In genomic region chr7:128361463-128362441, GRCh38 we compare ENCODE assay signal across 8 cellular contexts. TPM values are rescaled to one million over a fixed set of nuclear protein-coding genes. Genes with fewer than 3 reads are reported as not detected.
DNase-seq lines count a peak whose midpoint lies in the region; ATAC-seq and TF ChIP-seq lines count a peak whose summit lies in the region.

Gene PRRT4 (minus strand): TSS chr7:128361690.

- peaks cover 28 to 73% (median 57%) of the 10 kb centered on the region in 5 donors for H3K27me3 Mint-ChIP-seq in naive thymus-derived CD8-positive, alpha-beta T cell

- POLR2A ChIA-PET in naive thymus-derived CD8-positive, alpha-beta T cell (lab: Charles Lee), result no interaction called here

- H3K4me1 Mint-ChIP-seq in naive thymus-derived CD8-positive, alpha-beta T cell, result peaks cover 13 to 23% (median 16%) of the 10 kb centered on the region in 4 donors

- H3K27me3 ChIP-seq in esophagus squamous epithelium (peaks cover 0 to 73% (median 0%) of the 10 kb centered on the region in 4 donors), uterus (no peaks in the 10 kb centered on the region)

- H3K36me3 Mint-ChIP-seq in naive thymus-derived CD8-positive, alpha-beta T cell, result no peaks in the 10 kb centered on the region

- TF ChIP-seq CTCF in esophagus squamous epithelium (IDR thresholded peaks at IDR 0.05), result peak in 2 of 6 experiments; percentile 4 to 24
- no peak for TF ChIP-seq CTCF in uterus (IDR thresholded peaks at IDR 0.05)

- H3K4me1 ChIP-seq in esophagus squamous epithelium (peaks cover 16 to 40% (median 16%) of the 10 kb centered on the region in 3 donors), uterus (peaks cover 0 to 4% of the 10 kb centered on the region in 2 donors)

- no peaks in the 10 kb centered on the region for H3K9me3 Mint-ChIP-seq in naive thymus-derived CD8-positive, alpha-beta T cell

- H3K4me3 ChIP-seq in esophagus squamous epithelium (peak within 1 kb of the TSS; percentile 36 to 72 (median 52)), uterus (peak within 1 kb of the TSS; percentile 29 to 53)

- intact Hi-C loops in esophagus squamous epithelium (cut with DNase I), result no loop called here
- intact Hi-C loops in uterus (cut with DNase I; ENCODE audit: low total_unique reads), result no loop called here

- WGBS in esophagus squamous epithelium, 2 donors, result 3 to 5% methylated on average over 10 to 11 of the region's 84 CpGs

- DNase-seq in NCI-H2107 treated with DMSO at 0.1 percent for 48 hours (lab: John Stamatoyannopoulos, UW; ENCODE audit: unreplicated experiment), result peak; percentile 10
- no peak for DNase-seq in NCI-H2107 (lab: John Stamatoyannopoulos, UW)
- DNase-seq in NCI-H2171 (lab: John Stamatoyannopoulos, UW), result peak; percentile 59
- DNase-seq in activated CD8-positive, alpha-beta memory T cell treated with anti-CD3 and anti-CD28 coated beads, Interleukin-2, amount 50 U/mL, for 48 hours, result peak; percentile 63
- DNase-seq in esophagus squamous epithelium (lab: John Stamatoyannopoulos, UW), result no peak
- peak in 8 of 10 donors; percentile 30 to 77 (median 46) for DNase-seq in naive thymus-derived CD8-positive, alpha-beta T cell
- peak in 1 of 2 donors; percentile 33 for DNase-seq in uterus
- DNase-seq in amniotic stem cell (lab: John Stamatoyannopoulos, UW), result no peak

- peak; percentile 81 for ATAC-seq in naive thymus-derived CD8-positive, alpha-beta T cell

- peak within 1 kb of the TSS in 8 of 10 donors; percentile 12 to 85 (median 54) for H3K27ac Mint-ChIP-seq in naive thymus-derived CD8-positive, alpha-beta T cell

- peak within 1 kb of the TSS in 3 of 4 donors; percentile 32 to 39 (median 37) for H3K27ac ChIP-seq in esophagus squamous epithelium
- no peak within 1 kb of the TSS for H3K27ac ChIP-seq in uterus

- H3K9me3 ChIP-seq in esophagus squamous epithelium (no peaks in the 10 kb centered on the region), uterus (no peaks in the 10 kb centered on the region)

- TF ChIP-seq POLR2A in esophagus squamous epithelium (IDR thresholded peaks at IDR 0.05) (no peak), uterus (IDR thresholded peaks at IDR 0.05) (no peak)

- H3K4me3 Mint-ChIP-seq in naive thymus-derived CD8-positive, alpha-beta T cell, result peak within 1 kb of the TSS; percentile 78 to 94 (median 86)

- H3K36me3 ChIP-seq in esophagus squamous epithelium (no peaks in the 10 kb centered on the region), uterus (no peaks in the 10 kb centered on the region)

RNA-seq across cellular contexts. Expression of gene PRRT4, which starts in this region (rescaled TPM):
- 1 to 10 TPM in 3 of 4 donors, under 1 TPM in 1; 0.38 to 1.9 (median 1.5) TPM for total RNA-seq in esophagus squamous epithelium
- total RNA-seq in naive thymus-derived CD8-positive, alpha-beta T cell, result under 1 TPM; 0.82 to 0.96 TPM
- under 1 TPM; 0.07 to 0.34 (median 0.19) TPM for polyA plus RNA-seq in naive thymus-derived CD8-positive, alpha-beta T cell
- 1 to 10 TPM in 2 of 4 donors, not detected in 2; 1.3 to 1.7 TPM for total RNA-seq in uterus

Comparison
In these comparisons a context has a peak if more than half of its experiments do, and no peak if none do; other contexts are left out.
1. DNase-seq: peak in NCI-H2107 treated with DMSO at 0.1 percent for 48 hours (single experiment), NCI-H2171 (single experiment) and activated CD8-positive, alpha-beta memory T cell treated with anti-CD3 and anti-CD28 coated beads, Interleukin-2, amount 50 U/mL, for 48 hours (single experiment); none in NCI-H2107 (single experiment), esophagus squamous epithelium (single experiment) and amniotic stem cell (single experiment).
2. Peak in DNase-seq and ATAC-seq in naive thymus-derived CD8-positive, alpha-beta T cell; RNA of the gene not detected or under 1 TPM.
3. H3K27ac ChIP-seq: peak in esophagus squamous epithelium (3 of 4); none in uterus (0 of 2).